13 cellular contexts compared by ENCODE assay signal in the genomic region with DNA sequence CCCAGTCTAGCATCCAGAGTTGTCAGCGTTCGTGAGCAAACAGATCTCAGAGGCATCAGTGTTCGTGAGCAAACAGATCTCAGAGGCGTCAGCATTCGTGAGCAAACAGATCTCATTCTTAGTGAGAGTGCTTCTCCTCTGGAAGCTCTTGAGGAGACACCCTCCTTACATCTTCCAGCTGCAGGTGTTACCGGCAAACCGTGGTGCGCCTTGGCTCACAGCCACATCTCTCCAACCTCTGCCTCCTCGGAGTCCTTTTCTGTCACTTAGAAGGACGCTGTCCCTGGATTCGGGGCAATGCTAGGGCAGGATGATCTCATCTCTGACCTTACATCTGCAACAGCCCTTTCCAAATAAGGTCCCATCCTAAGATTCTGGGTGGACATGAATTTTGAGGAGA. TPM values are rescaled to one million over a fixed set of nuclear protein-coding genes. Genes with fewer than 3 reads are reported as not detected.
DNase-seq lines count a peak whose midpoint lies in the region; ATAC-seq and TF ChIP-seq lines count a peak whose summit lies in the region.
"Had no signal": no experiment of that assay in that cellular context is flagged by ENCODE, and none has a peak within 500 bp of the region (broad histone marks: within the 10 kb centered on the region; RNA-seq: fewer than 3 reads in every experiment).

No MANE protein-coding gene starts in this region.

- CTCF ChIA-PET in T-cell (lab: Charles Lee) = no interaction called here

- H3K4me3 Mint-ChIP-seq in T-cell (no peak overlapping the region), nephron progenitor cell (no peak overlapping the region)
- H3K4me3 Mint-ChIP-seq in activated T-helper 1 cell treated with anti-CD3 and anti-CD28 coated beads, Interleukin-12 subunit alpha, Interleukin-12 subunit beta, Interleukin-2, Interleukin-4 antibody, amounts not matched to agents 30 ng/mL and 10 ng/mL and 1 ng/mL, durations not matched to agents 14 hours and 24 hours and 36 hours = no peak overlapping the region
- H3K4me3 Mint-ChIP-seq: activated CD4-positive, alpha-beta memory T cell treated with anti-CD3 and anti-CD28 coated beads, Interleukin-2, amount 10 ng/mL, durations not matched to agents 7 days and 5 days; B cell had no signal

- no peaks in the 10 kb centered on the region for H3K36me3 ChIP-seq in mucosa of rectum (ENCODE audit: control insufficient read depth in 2 of 2, insufficient read depth in 2 of 2, low read length in 2 of 2)
- H3K36me3 ChIP-seq: esophagus muscularis mucosa, neutrophil had no signal

- no peaks in the 10 kb centered on the region for H3K27me3 Mint-ChIP-seq in T-cell
- peaks cover 42% of the 10 kb centered on the region for H3K27me3 Mint-ChIP-seq in nephron progenitor cell (ENCODE audit: low read depth, poor library complexity)
- H3K27me3 Mint-ChIP-seq in activated T-helper 1 cell treated with anti-CD3 and anti-CD28 coated beads, Interleukin-12 subunit alpha, Interleukin-12 subunit beta, Interleukin-2, Interleukin-4 antibody, amounts not matched to agents 30 ng/mL and 10 ng/mL and 1 ng/mL, durations not matched to agents 14 hours and 24 hours and 36 hours (ENCODE audit: insufficient read depth) = peaks cover 16% of the 10 kb centered on the region
- H3K27me3 Mint-ChIP-seq: B cell had no signal

- no peaks in the 10 kb centered on the region for H3K27me3 ChIP-seq in mucosa of rectum (ENCODE audit: control insufficient read depth in 2 of 2, insufficient read depth in 2 of 2, low read length in 2 of 2)

- H3K9ac ChIP-seq in mucosa of rectum (ENCODE audit: low read depth in 1 of 2, low read length in 2 of 2) = peak overlapping the region; percentile 52 to 56

- H3K27ac Mint-ChIP-seq in T-cell (peak overlapping the region; percentile 28 to 47), nephron progenitor cell (no peak overlapping the region)
- H3K27ac Mint-ChIP-seq in activated T-helper 1 cell treated with anti-CD3 and anti-CD28 coated beads, Interleukin-12 subunit alpha, Interleukin-12 subunit beta, Interleukin-2, Interleukin-4 antibody, amounts not matched to agents 30 ng/mL and 10 ng/mL and 1 ng/mL, durations not matched to agents 14 hours and 24 hours and 36 hours = no peak overlapping the region
- H3K27ac Mint-ChIP-seq: activated CD4-positive, alpha-beta memory T cell treated with anti-CD3 and anti-CD28 coated beads, Interleukin-2, amount 10 ng/mL, durations not matched to agents 7 days and 5 days; B cell had no signal

- no peak for ATAC-seq in T-cell (replicated peaks in 1 of 4)

- TF ChIP-seq CTCF in nephron progenitor cell (IDR thresholded peaks at IDR 0.05) = no peak

- intact Hi-C loops in activated T-helper 1 cell treated with anti-CD3 and anti-CD28 coated beads, Interleukin-12 subunit alpha, Interleukin-12 subunit beta, Interleukin-2, Interleukin-4 antibody, amounts not matched to agents 30 ng/mL and 10 ng/mL and 1 ng/mL, durations not matched to agents 14 hours and 24 hours and 36 hours (cut with micrococcal nuclease) = no loop called here

- H3K9me3 Mint-ChIP-seq in T-cell (peaks cover 0 to 3% (median 0%) of the 10 kb centered on the region in 3 donors), nephron progenitor cell (peaks cover 31% of the 10 kb centered on the region)
- H3K9me3 Mint-ChIP-seq in activated T-helper 1 cell treated with anti-CD3 and anti-CD28 coated beads, Interleukin-12 subunit alpha, Interleukin-12 subunit beta, Interleukin-2, Interleukin-4 antibody, amounts not matched to agents 30 ng/mL and 10 ng/mL and 1 ng/mL, durations not matched to agents 14 hours and 24 hours and 36 hours = no peaks in the 10 kb centered on the region
- H3K9me3 Mint-ChIP-seq: activated CD4-positive, alpha-beta memory T cell treated with anti-CD3 and anti-CD28 coated beads, Interleukin-2, amount 10 ng/mL, durations not matched to agents 7 days and 5 days had no signal

- DNase-seq in AG08395 (ENCODE audit: low spot score) = peak; percentile 11
- DNase-seq in HuH-7.5 (ENCODE audit: low spot score) = peak; percentile 23
- DNase-seq in T-cell = no peak
- no peak for DNase-seq in nephron progenitor cell
- no peak for DNase-seq in NCI-H2227 (lab: John Stamatoyannopoulos, UW; ENCODE audit: unreplicated experiment)
- no peak for DNase-seq in activated T-helper 1 cell treated with anti-CD3 and anti-CD28 coated beads, Interleukin-12 subunit alpha, Interleukin-12 subunit beta, Interleukin-2, Interleukin-4 antibody, amounts not matched to agents 30 ng/mL and 10 ng/mL and 1 ng/mL, durations not matched to agents 14 hours and 24 hours and 36 hours (ENCODE audit: low spot score)
- DNase-seq in iPS-NIHi7 (ENCODE audit: extremely low spot score) = no peak
- DNase-seq: activated CD4-positive, alpha-beta memory T cell treated with anti-CD3 and anti-CD28 coated beads, Interleukin-2, amount 10 ng/mL, durations not matched to agents 7 days and 5 days; NCI-H226 had no signal

- no peaks in the 10 kb centered on the region for H3K9me3 ChIP-seq in mucosa of rectum (ENCODE audit: control insufficient read depth in 2 of 2, low read length in 2 of 2)
- H3K9me3 ChIP-seq: esophagus muscularis mucosa, neutrophil had no signal

- peaks cover 30 to 39% of the 10 kb centered on the region in 2 donors for H3K4me1 ChIP-seq in mucosa of rectum (ENCODE audit: control insufficient read depth in 2 of 2, insufficient read depth in 2 of 2, low read length in 2 of 2)

- POLR2A ChIA-PET in T-cell (lab: Charles Lee) = no interaction called here

- H3K4me1 Mint-ChIP-seq in T-cell (peaks cover 22 to 30% (median 28%) of the 10 kb centered on the region in 3 donors), nephron progenitor cell (peaks cover 32% of the 10 kb centered on the region)
- H3K4me1 Mint-ChIP-seq in activated T-helper 1 cell treated with anti-CD3 and anti-CD28 coated beads, Interleukin-12 subunit alpha, Interleukin-12 subunit beta, Interleukin-2, Interleukin-4 antibody, amounts not matched to agents 30 ng/mL and 10 ng/mL and 1 ng/mL, durations not matched to agents 14 hours and 24 hours and 36 hours (ENCODE audit: low read depth) = peaks cover 8% of the 10 kb centered on the region

- H3K27ac ChIP-seq in mucosa of rectum (ENCODE audit: low read depth in 2 of 2, low read length in 2 of 2) = peak overlapping the region; percentile 85 to 86
- H3K27ac ChIP-seq: esophagus muscularis mucosa, neutrophil had no signal

- H3K4me3 ChIP-seq in mucosa of rectum (ENCODE audit: low read length in 2 of 2) = peak overlapping the region; percentile 6 to 60
- H3K4me3 ChIP-seq: esophagus muscularis mucosa had no signal

- H3K36me3 Mint-ChIP-seq in T-cell = no peaks in the 10 kb centered on the region
- H3K36me3 Mint-ChIP-seq in nephron progenitor cell (ENCODE audit: low read depth) = no peaks in the 10 kb centered on the region
- H3K36me3 Mint-ChIP-seq in activated T-helper 1 cell treated with anti-CD3 and anti-CD28 coated beads, Interleukin-12 subunit alpha, Interleukin-12 subunit beta, Interleukin-2, Interleukin-4 antibody, amounts not matched to agents 30 ng/mL and 10 ng/mL and 1 ng/mL, durations not matched to agents 14 hours and 24 hours and 36 hours (ENCODE audit: low read depth) = no peaks in the 10 kb centered on the region

RNA-seq across cellular contexts. Expression of a gene that starts 14.6 kb away (rescaled TPM):
- under 1 TPM; 0.16 to 0.99 (median 0.82) TPM for total RNA-seq in T-cell
- not detected in 2 replicates for total RNA-seq in activated T-helper 1 cell treated with anti-CD3 and anti-CD28 coated beads, Interleukin-12 subunit alpha, Interleukin-12 subunit beta, Interleukin-2, Interleukin-4 antibody, amounts not matched to agents 30 ng/mL and 10 ng/mL and 1 ng/mL, durations not matched to agents 14 hours and 24 hours and 36 hours

RNA-seq across cellular contexts. Expression of a gene that starts 46.3 kb away (rescaled TPM):
- 100 to 1,000 TPM in 2 of 5 donors, 10 to 100 TPM in 3; 17.6 to 119 (median 25.9) TPM for total RNA-seq in T-cell
- total RNA-seq in activated T-helper 1 cell treated with anti-CD3 and anti-CD28 coated beads, Interleukin-12 subunit alpha, Interleukin-12 subunit beta, Interleukin-2, Interleukin-4 antibody, amounts not matched to agents 30 ng/mL and 10 ng/mL and 1 ng/mL, durations not matched to agents 14 hours and 24 hours and 36 hours = 31.8 and 33.8 TPM in 2 replicates

Comparison
In these comparisons a context has a peak if more than half of its experiments do, and no peak if none do; other contexts are left out.
1. DNase-seq: peak in AG08395 (single experiment) and HuH-7.5 (single experiment); none in T-cell (0 of 34), nephron progenitor cell (single experiment), NCI-H2227 (single experiment), activated T-helper 1 cell treated with anti-CD3 and anti-CD28 coated beads, Interleukin-12 subunit alpha, Interleukin-12 subunit beta, Interleukin-2, Interleukin-4 antibody, amounts not matched to agents 30 ng/mL and 10 ng/mL and 1 ng/mL, durations not matched to agents 14 hours and 24 hours and 36 hours (single experiment) and iPS-NIHi7 (single experiment).
2. H3K27ac Mint-ChIP-seq: peak in T-cell (2 of 2); none in nephron progenitor cell (single experiment) and activated T-helper 1 cell treated with anti-CD3 and anti-CD28 coated beads, Interleukin-12 subunit alpha, Interleukin-12 subunit beta, Interleukin-2, Interleukin-4 antibody, amounts not matched to agents 30 ng/mL and 10 ng/mL and 1 ng/mL, durations not matched to agents 14 hours and 24 hours and 36 hours (single experiment).